1 cellular context compared by ENCODE assay signal in genomic region chr7:112708236-112708635, GRCh38.
TF ChIP-seq lines count a peak whose summit lies in the region.

No MANE protein-coding gene starts in this region.

TF ChIP-seq in HepG2, 621 proteins besides CTCF, POLR2A, EP300 and RAD21 (continued from another document):
- no peak for TF ChIP-seq ZNF362 (CRISPR knock-in tag; IDR thresholded peaks at IDR 0.05; ENCODE audit: borderline replicate concordance)
- peak; percentile 95 for TF ChIP-seq NR2F6 (IDR thresholded peaks at IDR 0.05)
- peak; percentile 93 for TF ChIP-seq NR2F6 (CRISPR knock-in tag; IDR thresholded peaks at IDR 0.05)
- TF ChIP-seq, protein P1, sequence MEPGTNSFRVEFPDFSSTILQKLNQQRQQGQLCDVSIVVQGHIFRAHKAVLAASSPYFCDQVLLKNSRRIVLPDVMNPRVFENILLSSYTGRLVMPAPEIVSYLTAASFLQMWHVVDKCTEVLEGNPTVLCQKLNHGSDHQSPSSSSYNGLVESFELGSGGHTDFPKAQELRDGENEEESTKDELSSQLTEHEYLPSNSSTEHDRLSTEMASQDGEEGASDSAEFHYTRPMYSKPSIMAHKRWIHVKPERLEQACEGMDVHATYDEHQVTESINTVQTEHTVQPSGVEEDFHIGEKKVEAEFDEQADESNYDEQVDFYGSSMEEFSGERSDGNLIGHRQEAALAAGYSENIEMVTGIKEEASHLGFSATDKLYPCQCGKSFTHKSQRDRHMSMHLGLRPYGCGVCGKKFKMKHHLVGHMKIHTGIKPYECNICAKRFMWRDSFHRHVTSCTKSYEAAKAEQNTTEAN (CRISPR knock-in tag; conservative IDR thresholded peaks at IDR 0.05): no peak
- TF ChIP-seq NR2F1 (CRISPR knock-in tag; IDR thresholded peaks at IDR 0.05): peak in 1 of 2 experiments; percentile 26; a peak in 1 of 4 replicates
- no peak for TF ChIP-seq RARA (CRISPR knock-in tag; IDR thresholded peaks at IDR 0.05)
- no peak for TF ChIP-seq SCMH1 (CRISPR knock-in tag; IDR thresholded peaks at IDR 0.05; ENCODE audit: borderline replicate concordance)
- peak; percentile 71 for TF ChIP-seq NR2C2 (CRISPR knock-in tag; IDR thresholded peaks at IDR 0.05; ENCODE audit: borderline replicate concordance)
- TF ChIP-seq ZNF263 (CRISPR knock-in tag; IDR thresholded peaks at IDR 0.05): no peak
- no peak for TF ChIP-seq EED (CRISPR knock-in tag; IDR thresholded peaks at IDR 0.05)
